In the genomic region with DNA sequence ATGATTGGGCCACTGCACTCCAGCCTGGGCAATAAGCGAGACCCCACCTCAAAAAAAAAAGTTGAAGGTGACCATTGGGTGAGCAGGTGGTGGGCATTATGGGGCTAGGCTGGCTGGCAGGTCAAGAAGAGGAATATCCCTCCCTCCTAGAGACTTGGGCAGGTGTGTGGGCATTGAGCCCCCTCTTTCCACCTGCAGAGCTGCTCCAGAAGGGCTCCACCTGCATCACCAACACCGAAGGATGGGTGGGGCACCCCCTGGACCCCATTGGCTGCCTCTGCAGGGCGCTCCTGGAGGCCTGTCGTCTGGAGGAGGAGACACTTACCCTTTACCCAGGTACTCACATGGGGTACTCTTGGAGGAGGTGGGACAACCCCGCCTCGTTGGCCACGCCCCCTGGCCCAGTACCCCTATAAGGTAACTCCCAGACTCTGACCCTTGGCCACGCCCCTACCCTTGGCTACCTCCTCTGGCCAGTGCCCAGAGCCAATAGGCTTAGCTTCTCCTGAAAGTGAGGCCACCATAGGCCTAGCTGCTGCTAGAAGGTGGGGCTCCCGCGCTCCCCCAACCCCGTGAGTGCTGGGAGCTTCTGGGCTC, we compare ENCODE assay signal across 8 cellular contexts.
DNase-seq lines count a peak whose midpoint lies in the region; ATAC-seq and TF ChIP-seq lines count a peak whose summit lies in the region.

No MANE protein-coding gene starts in this region.

- H3K27ac Mint-ChIP-seq in dendritic cell treated with granulocyte-macrophage colony-stimulating factor and Interleukin-4, amounts not matched to agents 40 ng/mL and 50 ng/mL, for 4 days, result no peak overlapping the region
- no peak overlapping the region for H3K27ac Mint-ChIP-seq in nephron progenitor cell

- intact Hi-C loops in dendritic cell treated with granulocyte-macrophage colony-stimulating factor and Interleukin-4, amounts not matched to agents 40 ng/mL and 50 ng/mL, for 4 days (cut with micrococcal nuclease), result no loop called here

- peak; percentile 95 for DNase-seq in NCI-H146 (lab: John Stamatoyannopoulos, UW)
- peak; percentile 69 for DNase-seq in nephron progenitor cell
- no peak for DNase-seq in hippocampal formation (lab: John Stamatoyannopoulos, UW)
- DNase-seq in activated naive CD4-positive, alpha-beta T cell (lab: John Stamatoyannopoulos, UW), result no peak

- H3K4me3 Mint-ChIP-seq in dendritic cell treated with granulocyte-macrophage colony-stimulating factor and Interleukin-4, amounts not matched to agents 40 ng/mL and 50 ng/mL, for 4 days, result peak overlapping the region; percentile 41
- H3K4me3 Mint-ChIP-seq in nephron progenitor cell, result peak overlapping the region; percentile 64

- H3K36me3 Mint-ChIP-seq in dendritic cell treated with granulocyte-macrophage colony-stimulating factor and Interleukin-4, amounts not matched to agents 40 ng/mL and 50 ng/mL, for 4 days (ENCODE audit: low read depth), result peaks cover 68% of the 10 kb centered on the region
- H3K36me3 Mint-ChIP-seq in nephron progenitor cell (ENCODE audit: low read depth), result peaks cover 59% of the 10 kb centered on the region

- H3K9me3 Mint-ChIP-seq in dendritic cell treated with granulocyte-macrophage colony-stimulating factor and Interleukin-4, amounts not matched to agents 40 ng/mL and 50 ng/mL, for 4 days, result no peaks in the 10 kb centered on the region
- no peaks in the 10 kb centered on the region for H3K9me3 Mint-ChIP-seq in nephron progenitor cell

- ATAC-seq in GM19043 (IDR thresholded peaks at IDR 0.05; ENCODE audit: low read depth, unreplicated experiment) (peak; percentile 78), HG03095 (IDR thresholded peaks at IDR 0.05; ENCODE audit: unreplicated experiment) (no peak), GM21526 (IDR thresholded peaks at IDR 0.05; ENCODE audit: low FRiP score, unreplicated experiment) (no peak)

- H3K27me3 Mint-ChIP-seq in dendritic cell treated with granulocyte-macrophage colony-stimulating factor and Interleukin-4, amounts not matched to agents 40 ng/mL and 50 ng/mL, for 4 days, result no peaks in the 10 kb centered on the region
- no peaks in the 10 kb centered on the region for H3K27me3 Mint-ChIP-seq in nephron progenitor cell (ENCODE audit: low read depth, poor library complexity)

- peaks cover 17% of the 10 kb centered on the region for H3K4me1 Mint-ChIP-seq in dendritic cell treated with granulocyte-macrophage colony-stimulating factor and Interleukin-4, amounts not matched to agents 40 ng/mL and 50 ng/mL, for 4 days (ENCODE audit: low read depth)
- H3K4me1 Mint-ChIP-seq in nephron progenitor cell, result peaks cover 5% of the 10 kb centered on the region

- no peak for TF ChIP-seq CTCF in nephron progenitor cell (IDR thresholded peaks at IDR 0.05)

Comparison
In these comparisons a context has a peak if more than half of its experiments do, and no peak if none do; other contexts are left out.
1. DNase-seq: peak in NCI-H146 (single experiment) and nephron progenitor cell (single experiment); none in hippocampal formation (0 of 2) and activated naive CD4-positive, alpha-beta T cell (0 of 4).